In genomic region chr10:48839809-48840679, GRCh38 we compare ENCODE assay signal across 21 cellular contexts.
A peak's percentile ranks its signal among the peaks of the same experiment; 100 is the strongest.
DNase-seq lines count a peak whose midpoint lies in the region; ATAC-seq and TF ChIP-seq lines count a peak whose summit lies in the region.
"Had no signal": no experiment of that assay in that cellular context is flagged by ENCODE, and none has a peak within 500 bp of the region (broad histone marks: within the 10 kb centered on the region; RNA-seq: fewer than 3 reads in every experiment).

No MANE protein-coding gene starts in this region.

- no peaks in the 10 kb centered on the region for H3K27me3 ChIP-seq in neural progenitor cell
- H3K27me3 ChIP-seq: MG63 had no signal

- ATAC-seq in Right ventricle myocardium inferior, result peak; percentile 45
- ATAC-seq in Right ventricle myocardium superior (ENCODE audit: poor library complexity), result no peak
- no peak for ATAC-seq in stimulated activated memory B cell treated with anti-CD40 and anti-IgM and Interleukin-4, amounts not matched to agents 10 μg/mL and 1 μg/mL and 100 μg/mL, for 72 hours
- no peak for ATAC-seq in HG02642 (IDR thresholded peaks at IDR 0.05; ENCODE audit: poor library complexity, unreplicated experiment)

- H4K20me1 ChIP-seq in neural progenitor cell (ENCODE audit: low read depth), result no peaks in the 10 kb centered on the region

- no peaks in the 10 kb centered on the region for H3F3A ChIP-seq in neural progenitor cell (ENCODE audit: low read depth)

- no peaks in the 10 kb centered on the region for H3K9me3 ChIP-seq in neural progenitor cell (ENCODE audit: low read depth)
- H3K9me3 ChIP-seq: MG63 had no signal

- intact Hi-C loops in Right ventricle myocardium inferior (cut with DNase I) (loop anchor here (10.0 kb wide), 1 partner anchor 55 kb away; no protein-coding TSS in a partner anchor), Right ventricle myocardium superior (cut with DNase I) (no loop called here)

- H3K27me3 Mint-ChIP-seq in glutamatergic neuron (ENCODE audit: unreplicated experiment), result peaks cover 2% of the 10 kb centered on the region
- no peaks in the 10 kb centered on the region for H3K27me3 Mint-ChIP-seq in stimulated activated memory B cell treated with anti-CD40 and anti-IgM and Interleukin-4, amounts not matched to agents 10 μg/mL and 1 μg/mL and 100 μg/mL, for 72 hours
- H3K27me3 Mint-ChIP-seq in neural progenitor cell (ENCODE audit: insufficient read depth, low read depth), result no peaks in the 10 kb centered on the region
- H3K27me3 Mint-ChIP-seq: IgD-negative memory B cell had no signal

- no peak overlapping the region for H2AFZ ChIP-seq in neural progenitor cell (replicated peaks)

- H3K4me3 ChIP-seq in neural progenitor cell, result no peak overlapping the region
- H3K4me3 ChIP-seq: MG63, SK-N-MC had no signal

- H3K4me3 Mint-ChIP-seq in glutamatergic neuron (ENCODE audit: unreplicated experiment), result peak overlapping the region; percentile 7
- H3K4me3 Mint-ChIP-seq in stimulated activated memory B cell treated with anti-CD40 and anti-IgM and Interleukin-4, amounts not matched to agents 10 μg/mL and 1 μg/mL and 100 μg/mL, for 72 hours, result no peak overlapping the region
- H3K4me3 Mint-ChIP-seq in neural progenitor cell, result no peak overlapping the region
- H3K4me3 Mint-ChIP-seq: CD14-positive monocyte, HFFc6, IgD-negative memory B cell had no signal

- H3K36me3 ChIP-seq in neural progenitor cell, result no peaks in the 10 kb centered on the region
- H3K36me3 ChIP-seq: MG63 had no signal

- no peak for TF ChIP-seq CTCF in glutamatergic neuron (IDR thresholded peaks at IDR 0.05; ENCODE audit: partially characterized antibody, unreplicated experiment)
- no peak for TF ChIP-seq CTCF in neural progenitor cell (IDR thresholded peaks at IDR 0.05)

- H3K27ac ChIP-seq in neural progenitor cell, result no peak overlapping the region
- H3K27ac ChIP-seq: 22Rv1, SK-N-MC had no signal

- H3K36me3 Mint-ChIP-seq in glutamatergic neuron (ENCODE audit: unreplicated experiment), result no peaks in the 10 kb centered on the region
- peaks cover 72% of the 10 kb centered on the region for H3K36me3 Mint-ChIP-seq in stimulated activated memory B cell treated with anti-CD40 and anti-IgM and Interleukin-4, amounts not matched to agents 10 μg/mL and 1 μg/mL and 100 μg/mL, for 72 hours
- no peaks in the 10 kb centered on the region for H3K36me3 Mint-ChIP-seq in neural progenitor cell

- no peaks in the 10 kb centered on the region for H3K79me2 ChIP-seq in neural progenitor cell (ENCODE audit: low read depth)

- no peak overlapping the region for H3K4me2 ChIP-seq in neural progenitor cell

- H3K9me3 Mint-ChIP-seq in glutamatergic neuron (ENCODE audit: unreplicated experiment), result no peaks in the 10 kb centered on the region
- H3K9me3 Mint-ChIP-seq in stimulated activated memory B cell treated with anti-CD40 and anti-IgM and Interleukin-4, amounts not matched to agents 10 μg/mL and 1 μg/mL and 100 μg/mL, for 72 hours, result no peaks in the 10 kb centered on the region
- H3K9me3 Mint-ChIP-seq in neural progenitor cell, result no peaks in the 10 kb centered on the region
- H3K9me3 Mint-ChIP-seq: CD14-positive monocyte, HFFc6, IgD-negative memory B cell had no signal

- peaks cover 13% of the 10 kb centered on the region for H3K4me1 ChIP-seq in neural progenitor cell

- DNase-seq in Right ventricle myocardium inferior (ENCODE audit: missing footprints), result no peak
- no peak for DNase-seq in Right ventricle myocardium superior
- peak; percentile 21 for DNase-seq in NCI-H69 (lab: John Stamatoyannopoulos, UW)
- peak; percentile 37 for DNase-seq in glutamatergic neuron
- no peak for DNase-seq in HT-29 (ENCODE audit: low spot score)
- DNase-seq in neural progenitor cell (ENCODE audit: low spot score), result no peak
- DNase-seq: DMS79 treated with DMSO at 0.1 percent for 48 hours, HFFc6, Kasumi-1, MG63, NCI-H1048, NCI-H146, NCI-H2081 treated with DMSO at 0.1 percent for 48 hours, NCI-H748 treated with DMSO at 0.1 percent for 48 hours, SHP77 had no signal

- H3K4me1 Mint-ChIP-seq in glutamatergic neuron (ENCODE audit: low read depth, unreplicated experiment), result peaks cover 22% of the 10 kb centered on the region
- peaks cover 46% of the 10 kb centered on the region for H3K4me1 Mint-ChIP-seq in stimulated activated memory B cell treated with anti-CD40 and anti-IgM and Interleukin-4, amounts not matched to agents 10 μg/mL and 1 μg/mL and 100 μg/mL, for 72 hours
- H3K4me1 Mint-ChIP-seq in neural progenitor cell, result peaks cover 9% of the 10 kb centered on the region
- H3K4me1 Mint-ChIP-seq: CD14-positive monocyte had no signal

- no peak overlapping the region for H3K9ac ChIP-seq in neural progenitor cell

- H3K27ac Mint-ChIP-seq in glutamatergic neuron (ENCODE audit: unreplicated experiment) (peak overlapping the region; percentile 28), neural progenitor cell (no peak overlapping the region)
- peak overlapping the region; percentile 74 for H3K27ac Mint-ChIP-seq in stimulated activated memory B cell treated with anti-CD40 and anti-IgM and Interleukin-4, amounts not matched to agents 10 μg/mL and 1 μg/mL and 100 μg/mL, for 72 hours
- H3K27ac Mint-ChIP-seq: HFFc6 had no signal

Comparison
In these comparisons a context has a peak if more than half of its experiments do, and no peak if none do; other contexts are left out.
1. DNase-seq: peak in NCI-H69 (single experiment) and glutamatergic neuron (single experiment); none in Right ventricle myocardium inferior (single experiment), Right ventricle myocardium superior (single experiment), HT-29 (single experiment) and neural progenitor cell (single experiment).